8 cellular contexts compared by ENCODE assay signal in the genomic region with DNA sequence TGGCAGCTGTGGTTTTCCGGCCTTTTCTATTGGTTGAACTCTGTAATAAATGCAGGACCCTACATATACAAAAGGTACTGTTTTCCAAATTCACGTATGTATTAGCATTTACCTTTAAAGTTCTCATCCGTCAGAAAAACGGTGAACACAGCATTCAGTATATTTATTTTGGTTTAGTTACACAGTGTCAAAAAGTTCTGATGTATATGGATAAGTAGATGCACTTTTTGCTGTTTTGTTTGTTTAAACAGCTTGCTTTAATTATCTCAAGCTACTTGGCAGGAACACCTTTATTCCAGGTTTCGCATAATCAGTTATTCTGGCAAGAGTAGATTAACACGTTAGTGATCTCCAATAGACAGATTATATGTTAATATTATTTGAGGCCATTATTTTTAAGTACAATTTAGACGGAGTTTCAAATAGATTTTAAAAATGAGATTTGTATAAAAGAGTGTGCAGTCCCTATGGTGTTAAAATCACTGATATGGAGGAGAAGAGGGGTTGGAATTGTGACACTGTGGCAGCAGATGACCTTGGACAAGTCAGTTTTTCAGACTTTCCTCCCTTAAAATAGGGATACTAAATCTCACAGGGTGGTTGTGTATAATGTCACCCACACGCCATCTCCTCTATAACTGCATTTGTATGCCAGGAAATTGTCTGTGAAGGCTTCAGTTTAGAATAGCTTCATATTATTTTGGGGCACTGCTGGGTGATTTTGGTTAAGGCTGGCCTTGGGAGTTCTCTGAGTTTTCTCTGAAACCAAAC. TPM values are rescaled to one million over a fixed set of nuclear protein-coding genes. Genes with fewer than 3 reads are reported as not detected.
DNase-seq lines count a peak whose midpoint lies in the region; ATAC-seq and TF ChIP-seq lines count a peak whose summit lies in the region.

No MANE protein-coding gene starts in this region.

- intact Hi-C loops in HCT116 (cut with micrococcal nuclease), result loop anchor here (10.0 kb wide), 1 partner anchor 359 kb away; no protein-coding TSS in a partner anchor
- intact Hi-C loops in activated CD4-positive, alpha-beta memory T cell treated with anti-CD3 and anti-CD28 coated beads for 36 hours (cut with micrococcal nuclease), result loop anchor here (2.0 to 5.0 kb wide), 3 partner anchors 81 to 482 kb away; partner anchors contain the start of genes NUDT21, NUP93 and OGFOD1

- H2AFZ ChIP-seq in HCT116 (ENCODE audit: low read depth, low read length, poor library complexity, severe bottlenecking) (no peak overlapping the region), hepatocyte (no peak overlapping the region)

- no peaks in the 10 kb centered on the region for H3K27me3 ChIP-seq in HCT116 (ENCODE audit: insufficient read depth, low read length)
- no peaks in the 10 kb centered on the region for H3K27me3 ChIP-seq in hepatocyte

- H3K27ac ChIP-seq in HCT116 (ENCODE audit: low read depth, low read length), result no peak overlapping the region
- no peak overlapping the region for H3K27ac ChIP-seq in hepatocyte

- H3K4me3 Mint-ChIP-seq in activated CD4-positive, alpha-beta memory T cell treated with anti-CD3 and anti-CD28 coated beads for 36 hours, result peak overlapping the region; percentile 98
- peak overlapping the region; percentile 99 for H3K4me3 Mint-ChIP-seq in stimulated activated memory B cell treated with anti-CD40 and anti-IgM and Interleukin-4, amounts not matched to agents 10 μg/mL and 1 μg/mL and 100 μg/mL, for 72 hours

- H3K9me3 ChIP-seq in HCT116 (ENCODE audit: control insufficient read depth in 1 of 2, insufficient read depth in 1 of 2, low read depth in 1 of 2, low read length in 2 of 2) (no peaks in the 10 kb centered on the region), hepatocyte (ENCODE audit: low read depth) (no peaks in the 10 kb centered on the region)

- H3K9me2 ChIP-seq in HCT116 (ENCODE audit: insufficient read depth), result no peaks in the 10 kb centered on the region
- no peaks in the 10 kb centered on the region for H3K9me2 ChIP-seq in hepatocyte (replicated peaks; ENCODE audit: insufficient read depth)

- ATAC-seq in HCT116, result no peak
- no peak for ATAC-seq in stimulated activated memory B cell treated with anti-CD40 and anti-IgM and Interleukin-4, amounts not matched to agents 10 μg/mL and 1 μg/mL and 100 μg/mL, for 72 hours
- no peak for ATAC-seq in omental fat pad (ENCODE audit: low FRiP score)

- H3K27ac Mint-ChIP-seq in activated CD4-positive, alpha-beta memory T cell treated with anti-CD3 and anti-CD28 coated beads for 36 hours, result peak overlapping the region; percentile 98
- peak overlapping the region; percentile 99 for H3K27ac Mint-ChIP-seq in stimulated activated memory B cell treated with anti-CD40 and anti-IgM and Interleukin-4, amounts not matched to agents 10 μg/mL and 1 μg/mL and 100 μg/mL, for 72 hours

- peaks cover 30 to 41% of the 10 kb centered on the region in 2 experiments for H3K36me3 ChIP-seq in HCT116 (ENCODE audit: control insufficient read depth in 1 of 2, insufficient read depth in 2 of 2, low read length in 2 of 2)
- no peaks in the 10 kb centered on the region for H3K36me3 ChIP-seq in hepatocyte (replicated peaks; ENCODE audit: insufficient read depth, low read depth)

- H3K36me3 Mint-ChIP-seq in activated CD4-positive, alpha-beta memory T cell treated with anti-CD3 and anti-CD28 coated beads for 36 hours, result peaks cover 68% of the 10 kb centered on the region
- H3K36me3 Mint-ChIP-seq in stimulated activated memory B cell treated with anti-CD40 and anti-IgM and Interleukin-4, amounts not matched to agents 10 μg/mL and 1 μg/mL and 100 μg/mL, for 72 hours, result peaks cover 71% of the 10 kb centered on the region

- H3K27me3 Mint-ChIP-seq in activated CD4-positive, alpha-beta memory T cell treated with anti-CD3 and anti-CD28 coated beads for 36 hours, result no peaks in the 10 kb centered on the region
- H3K27me3 Mint-ChIP-seq in stimulated activated memory B cell treated with anti-CD40 and anti-IgM and Interleukin-4, amounts not matched to agents 10 μg/mL and 1 μg/mL and 100 μg/mL, for 72 hours, result no peaks in the 10 kb centered on the region

- H3K4me1 ChIP-seq in HCT116 (ENCODE audit: control insufficient read depth in 1 of 2, insufficient read depth in 2 of 2, low read length in 2 of 2) (peaks cover 7 to 20% of the 10 kb centered on the region in 2 experiments; a peak in 3 of 4 replicates), hepatocyte (ENCODE audit: insufficient read depth) (peaks cover 21% of the 10 kb centered on the region)

- H3K4me2 ChIP-seq in HCT116 (ENCODE audit: low read length) (peak overlapping the region; percentile 81), hepatocyte (peak overlapping the region; percentile 85)

- POLR2A ChIA-PET in HCT116 (lab: Charles Lee), result interaction anchor here (1.5 to 3.6 kb wide), 3 partner anchors 8 to 41 kb away, joined by 3 to 25 read pairs (median 4); no protein-coding TSS in a partner anchor
- POLR2A ChIA-PET in activated CD4-positive, alpha-beta memory T cell treated with anti-CD3 and anti-CD28 coated beads for 36 hours (lab: Charles Lee), result interaction anchor here (0.9 to 4.7 kb wide), 6 partner anchors 11 to 61 kb away, joined by 3 to 49 read pairs (median 6); partner anchors contain the start of gene NLRC5

- H3K9me3 Mint-ChIP-seq in activated CD4-positive, alpha-beta memory T cell treated with anti-CD3 and anti-CD28 coated beads for 36 hours, result no peaks in the 10 kb centered on the region
- H3K9me3 Mint-ChIP-seq in stimulated activated memory B cell treated with anti-CD40 and anti-IgM and Interleukin-4, amounts not matched to agents 10 μg/mL and 1 μg/mL and 100 μg/mL, for 72 hours, result no peaks in the 10 kb centered on the region

- peaks cover 53% of the 10 kb centered on the region for H3K4me1 Mint-ChIP-seq in activated CD4-positive, alpha-beta memory T cell treated with anti-CD3 and anti-CD28 coated beads for 36 hours (ENCODE audit: low read depth)
- H3K4me1 Mint-ChIP-seq in stimulated activated memory B cell treated with anti-CD40 and anti-IgM and Interleukin-4, amounts not matched to agents 10 μg/mL and 1 μg/mL and 100 μg/mL, for 72 hours, result peaks cover 53% of the 10 kb centered on the region

- BruUV-seq in HCT116 (replicated peaks; lab: Mats Ljungman, UMichigan), result TSS peak; percentile 33

- TF ChIP-seq CTCF in HCT116 (IDR thresholded peaks at IDR 0.05 in 2 of 3, conservative IDR thresholded peaks at IDR 0.05 in 1 of 3; ENCODE audit: borderline replicate concordance in 1 of 3, insufficient read depth in 1 of 3, low read depth in 2 of 3, low read length in 2 of 3), result no peak
- no peak for TF ChIP-seq CTCF in hepatocyte (IDR thresholded peaks at IDR 0.05; ENCODE audit: poor library complexity)
- TF ChIP-seq CTCF in omental fat pad (IDR thresholded peaks at IDR 0.05), result no peak

- TF ChIP-seq POLR2A in HCT116 (IDR thresholded peaks at IDR 0.05; ENCODE audit: borderline replicate concordance, extremely low read depth, insufficient read depth, insufficient read length), result no peak

- no peak for DNase-seq in HCT116 (ENCODE audit: low read depth, low spot score)
- DNase-seq in activated CD4-positive, alpha-beta memory T cell treated with anti-CD3 and anti-CD28 coated beads for 36 hours, result no peak
- no peak for DNase-seq in hepatocyte (ENCODE audit: low spot score)
- DNase-seq in iPS-NIHi11 (ENCODE audit: low spot score), result no peak
- DNase-seq in NCI-H2196 treated with DMSO at 0.1 percent for 48 hours (lab: John Stamatoyannopoulos, UW; ENCODE audit: unreplicated experiment), result no peak
- DNase-seq in activated CD8-positive, alpha-beta memory T cell treated with anti-CD3 and anti-CD28 coated beads, Interleukin-2, amount 50 U/mL, for 48 hours, result no peak
- DNase-seq in omental fat pad (ENCODE audit: low spot score), result no peak

- H3K79me2 ChIP-seq in HCT116 (ENCODE audit: insufficient read depth, low read length) (peaks cover 50% of the 10 kb centered on the region), hepatocyte (peaks cover 61% of the 10 kb centered on the region)

- peak overlapping the region; percentile 97 to 98; a peak in 3 of 4 replicates for H3K4me3 ChIP-seq in HCT116 (replicated peaks in 1 of 2; ENCODE audit: low read depth in 1 of 2, low read length in 2 of 2)
- peak overlapping the region; percentile 62 for H3K4me3 ChIP-seq in hepatocyte

- H3K9ac ChIP-seq in HCT116 (ENCODE audit: low read length), result no peak overlapping the region

- CTCF ChIA-PET in HCT116 (lab: Charles Lee), result interaction anchor here (0.7 kb wide), 1 partner anchor 158 kb away, joined by 4 read pairs; no protein-coding TSS in a partner anchor
- CTCF ChIA-PET in activated CD4-positive, alpha-beta memory T cell treated with anti-CD3 and anti-CD28 coated beads for 36 hours (lab: Charles Lee), result interaction anchor here (1.3 to 2.4 kb wide), 3 partner anchors 17 to 65 kb away, joined by 4 to 9 read pairs (median 7); no protein-coding TSS in a partner anchor

- TF ChIP-seq RAD21 in HCT116 (IDR thresholded peaks at IDR 0.05; ENCODE audit: low read depth), result no peak

- WGBS in hepatocyte (ENCODE audit: low lambda C conversion rate, missing lambda C conversion rate), result 67% methylated on average over 8 of the region's 8 CpGs

- RAD21 ChIA-PET in HCT116 (lab: Charles Lee; ENCODE audit: low non-redundant PET in 1 of 2, low total read pairs in 2 of 2, uncharacterized antibody in 2 of 2, unreplicated experiment in 2 of 2), result no interaction called here

- H4K20me1 ChIP-seq in HCT116 (ENCODE audit: insufficient read depth) (peaks cover 10% of the 10 kb centered on the region; the same call in 1 of the 2 replicates), hepatocyte (ENCODE audit: insufficient read depth, poor library complexity, severe bottlenecking) (peaks cover 57% of the 10 kb centered on the region)

TF ChIP-seq in HCT116, 20 proteins besides CTCF, POLR2A, EP300 and RAD21:
- TF ChIP-seq POLR2AphosphoS5 (IDR thresholded peaks at IDR 0.05; ENCODE audit: low read depth, low read length) (0 out of 2 replicates have a peak, but pooled peaks have one; percentile 12), SRF (IDR thresholded peaks at IDR 0.05; ENCODE audit: low read depth) (no peak)

RNA-seq across cellular contexts. Expression of gene HERPUD1, which starts 2.1 kb away (rescaled TPM):
- total RNA-seq in HCT116 (2021; ENCODE audit: unreplicated experiment) (113 TPM), hepatocyte (201 and 253 TPM in 2 replicates), omental fat pad (100 to 1,000 TPM; 151 to 170 (median 162) TPM)
- polyA plus RNA-seq in HCT116 (2012), result 120 and 132 TPM in 2 replicates
- 100 to 1,000 TPM; 159 TPM for total RNA-seq in activated CD4-positive, alpha-beta memory T cell treated with anti-CD3 and anti-CD28 coated beads for 36 hours
- 185 and 199 TPM in 2 replicates for polyA plus RNA-seq in hepatocyte

RNA-seq across cellular contexts. Expression of gene CETP, which starts 27.7 kb away (rescaled TPM):
- not detected for total RNA-seq in HCT116 (2021; ENCODE audit: unreplicated experiment)
- polyA plus RNA-seq in HCT116 (2012), result 0.04 TPM in 1 of 2 replicates, not detected in the other
- total RNA-seq in activated CD4-positive, alpha-beta memory T cell treated with anti-CD3 and anti-CD28 coated beads for 36 hours, result not detected
- not detected in 2 replicates for total RNA-seq in hepatocyte
- polyA plus RNA-seq in hepatocyte, result not detected in 2 replicates
- total RNA-seq in omental fat pad, result 10 to 100 TPM in 1 of 4 donors, 1 to 10 TPM in 2, under 1 TPM in 1; 0.84 to 61.5 (median 5.9) TPM

RNA-seq across cellular contexts. Expression of gene NLRC5, which starts 55.3 kb away (rescaled TPM):
- total RNA-seq in HCT116 (2021; ENCODE audit: unreplicated experiment) (10.4 TPM), hepatocyte (1.3 and 6.4 TPM in 2 replicates), omental fat pad (100 to 1,000 TPM in 1 of 4 donors, 10 to 100 TPM in 3; 20.6 to 189 (median 43.2) TPM)
- 5.1 and 5.5 TPM in 2 replicates for polyA plus RNA-seq in HCT116 (2012)
- total RNA-seq in activated CD4-positive, alpha-beta memory T cell treated with anti-CD3 and anti-CD28 coated beads for 36 hours, result 100 to 1,000 TPM; 151 to 167 TPM
- 4.5 and 7.0 TPM in 2 replicates for polyA plus RNA-seq in hepatocyte
